11 cellular contexts compared by ENCODE assay signal in the genomic region with DNA sequence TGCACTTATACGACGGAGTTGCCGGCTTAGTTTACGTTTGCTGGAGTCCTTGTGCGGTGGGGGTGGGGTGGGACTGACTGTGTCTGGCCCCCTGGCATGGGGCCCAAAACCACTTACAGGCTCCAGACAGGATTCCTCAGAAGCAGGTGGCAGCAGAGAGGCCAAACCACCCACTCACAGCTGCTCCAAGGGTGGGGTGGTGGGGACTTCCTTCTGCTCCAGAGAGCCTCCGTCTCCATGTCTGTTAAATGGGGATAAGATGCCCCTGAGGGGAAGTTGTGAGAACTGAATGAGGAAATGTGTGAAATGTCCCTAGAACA. TPM values are rescaled to one million over a fixed set of nuclear protein-coding genes. Genes with fewer than 3 reads are reported as not detected.
DNase-seq lines count a peak whose midpoint lies in the region; ATAC-seq and TF ChIP-seq lines count a peak whose summit lies in the region.
"Had no signal": no experiment of that assay in that cellular context is flagged by ENCODE, and none has a peak within 500 bp of the region (broad histone marks: within the 10 kb centered on the region; RNA-seq: fewer than 3 reads in every experiment).

No MANE protein-coding gene starts in this region.

- H3K4me1 ChIP-seq in left ventricle myocardium inferior (peaks cover 11% of the 10 kb centered on the region), osteoblast (ENCODE audit: insufficient read depth, low read length) (no peaks in the 10 kb centered on the region)

- H3K27me3 Mint-ChIP-seq in T-cell = peaks cover 12 to 33% of the 10 kb centered on the region in 2 donors

- no peak overlapping the region for H3K4me3 Mint-ChIP-seq in T-cell
- H3K4me3 Mint-ChIP-seq: naive B cell had no signal

- no peaks in the 10 kb centered on the region for H3K36me3 ChIP-seq in left ventricle myocardium inferior
- no peaks in the 10 kb centered on the region for H3K36me3 ChIP-seq in osteoblast (ENCODE audit: insufficient read depth, low read length)

- H3K4me3 ChIP-seq in left ventricle myocardium inferior = no peak overlapping the region
- H3K4me3 ChIP-seq in osteoblast (ENCODE audit: insufficient read depth, low read length) = no peak overlapping the region
- H3K4me3 ChIP-seq: A549 had no signal

- peaks cover 0 to 8% (median 0%) of the 10 kb centered on the region in 3 donors for H3K9me3 Mint-ChIP-seq in T-cell
- H3K9me3 Mint-ChIP-seq in activated naive CD4-positive, alpha-beta T cell treated with anti-CD3 and anti-CD28 coated beads, Interleukin-2, amount 50 U/mL, for 72 hours = peaks cover 6 to 9% of the 10 kb centered on the region in 2 donors

- H3K9me3 ChIP-seq in left ventricle myocardium inferior (replicated peaks) = no peaks in the 10 kb centered on the region
- no peaks in the 10 kb centered on the region for H3K9me3 ChIP-seq in osteoblast (ENCODE audit: low read depth, low read length)
- H3K9me3 ChIP-seq: A549 had no signal

- DNase-seq in NCI-H2227 (lab: John Stamatoyannopoulos, UW; ENCODE audit: unreplicated experiment) (peak; percentile 56), NCI-H2227 treated with DMSO at 0.1 percent for 48 hours (lab: John Stamatoyannopoulos, UW) (no peak), SHP77 (lab: John Stamatoyannopoulos, UW) (peak; percentile 55 to 61), left ventricle myocardium inferior (peak; percentile 69), ureter (ENCODE audit: low spot score) (peak; percentile 47), osteoblast (ENCODE audit: insufficient read length, low spot score, missing footprints) (no peak), T-cell (no peak)
- DNase-seq in activated naive CD4-positive, alpha-beta T cell treated with anti-CD3 and anti-CD28 coated beads, Interleukin-2, amount 50 U/mL, for 72 hours (ENCODE audit: low spot score in 2 of 2) = no peak
- DNase-seq: naive B cell had no signal

- intact Hi-C loops in left ventricle myocardium inferior (cut with micrococcal nuclease) = no loop called here

- H3K36me3 Mint-ChIP-seq in T-cell = no peaks in the 10 kb centered on the region
- no peaks in the 10 kb centered on the region for H3K36me3 Mint-ChIP-seq in activated naive CD4-positive, alpha-beta T cell treated with anti-CD3 and anti-CD28 coated beads, Interleukin-2, amount 50 U/mL, for 72 hours
- H3K36me3 Mint-ChIP-seq: naive B cell had no signal

- H3K27ac Mint-ChIP-seq in T-cell = no peak overlapping the region
- no peak overlapping the region for H3K27ac Mint-ChIP-seq in activated naive CD4-positive, alpha-beta T cell treated with anti-CD3 and anti-CD28 coated beads, Interleukin-2, amount 50 U/mL, for 72 hours
- H3K27ac Mint-ChIP-seq: naive B cell had no signal

- CTCF ChIA-PET in T-cell (lab: Charles Lee) = no interaction called here

- no peaks in the 10 kb centered on the region for H3K79me2 ChIP-seq in osteoblast (ENCODE audit: insufficient read depth, low read length)

- POLR2A ChIA-PET in T-cell (lab: Charles Lee) = no interaction called here

- H2AFZ ChIP-seq in osteoblast (ENCODE audit: low read length) = no peak overlapping the region

- TF ChIP-seq CTCF in left ventricle myocardium inferior (IDR thresholded peaks at IDR 0.05; ENCODE audit: borderline replicate concordance) (peak; percentile 26), osteoblast (IDR thresholded peaks at IDR 0.05; ENCODE audit: extremely low read depth, low read depth, low read length) (no peak)

- peaks cover 2% of the 10 kb centered on the region for H4K20me1 ChIP-seq in osteoblast (ENCODE audit: insufficient read depth, low read length)

- H3K4me2 ChIP-seq in osteoblast (ENCODE audit: insufficient read depth, low read length) = no peak overlapping the region
- H3K4me2 ChIP-seq: A549 had no signal

- no peak for ATAC-seq in T-cell (replicated peaks in 1 of 4)
- no peak for ATAC-seq in activated naive CD4-positive, alpha-beta T cell treated with anti-CD3 and anti-CD28 coated beads, Interleukin-2, amount 50 U/mL, for 72 hours
- ATAC-seq: A549 had no signal

- H3K27me3 ChIP-seq in left ventricle myocardium inferior (ENCODE audit: low read depth) (peaks cover 50% of the 10 kb centered on the region), osteoblast (ENCODE audit: insufficient read depth, low read length) (peaks cover 53% of the 10 kb centered on the region)

- no peaks in the 10 kb centered on the region for H3K4me1 Mint-ChIP-seq in T-cell
- H3K4me1 Mint-ChIP-seq: naive B cell had no signal

- H3K27ac ChIP-seq in left ventricle myocardium inferior (replicated peaks) = no peak overlapping the region
- H3K27ac ChIP-seq in osteoblast (ENCODE audit: low read depth, low read length) = no peak overlapping the region
- H3K27ac ChIP-seq: A549 had no signal

RNA-seq across cellular contexts. Expression of a gene that starts 36.7 kb away (rescaled TPM):
- total RNA-seq in left ventricle myocardium inferior (not detected), ureter (not detected), osteoblast (not detected in 2 replicates), T-cell (not detected)
- not detected for total RNA-seq in activated naive CD4-positive, alpha-beta T cell treated with anti-CD3 and anti-CD28 coated beads, Interleukin-2, amount 50 U/mL, for 72 hours
- total RNA-seq: epithelial cell of proximal tubule had no signal

Comparison
In these comparisons a context has a peak if more than half of its experiments do, and no peak if none do; other contexts are left out.
1. DNase-seq: peak in NCI-H2227 (single experiment), SHP77 (2 of 2), left ventricle myocardium inferior (single experiment) and ureter (single experiment); none in NCI-H2227 treated with DMSO at 0.1 percent for 48 hours (single experiment), osteoblast (single experiment), T-cell (0 of 34) and activated naive CD4-positive, alpha-beta T cell treated with anti-CD3 and anti-CD28 coated beads, Interleukin-2, amount 50 U/mL, for 72 hours (0 of 2).